Comparison of ENCODE assay signal across 9 cellular contexts in the genomic region with DNA sequence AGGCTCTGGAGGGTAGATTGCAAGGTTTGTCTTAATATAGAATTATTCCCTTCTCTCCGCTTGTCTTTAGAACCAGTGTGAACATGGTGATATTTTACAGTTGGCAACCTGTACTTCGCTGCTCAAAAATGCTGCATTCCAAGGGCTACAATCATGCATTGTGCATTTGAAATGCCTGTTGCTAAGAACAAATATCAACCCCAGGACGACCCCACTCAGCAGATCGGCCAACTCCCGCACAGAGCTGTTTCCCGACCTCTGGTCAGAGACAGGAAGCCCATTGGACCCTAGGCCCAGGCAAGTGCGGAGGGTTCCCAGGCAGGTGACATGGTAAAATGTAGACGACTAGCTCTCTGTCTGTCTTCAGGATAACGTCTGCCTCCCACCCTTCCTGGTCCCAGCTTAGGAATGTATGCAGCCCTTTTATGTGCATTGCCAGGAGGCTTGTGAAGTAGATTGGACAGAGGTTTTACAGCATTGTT.
A peak's percentile ranks its signal among the peaks of the same experiment; 100 is the strongest.
DNase-seq lines count a peak whose midpoint lies in the region; ATAC-seq and TF ChIP-seq lines count a peak whose summit lies in the region.
"Had no signal": no experiment of that assay in that cellular context is flagged by ENCODE, and none has a peak within 500 bp of the region (broad histone marks: within the 10 kb centered on the region; RNA-seq: fewer than 3 reads in every experiment).

No MANE protein-coding gene starts in this region.

- POLR2A ChIA-PET in WTC11 (lab: Charles Lee): interaction anchor here (0.6 kb wide), 1 partner anchor 261 kb away, joined by 4 read pairs; no protein-coding TSS in a partner anchor

- H3K4me3 ChIP-seq in left ventricle myocardium inferior: peak overlapping the region; percentile 5

- intact Hi-C loops in left ventricle myocardium inferior (cut with micrococcal nuclease): no loop called here

- H3K27ac ChIP-seq in left ventricle myocardium inferior (replicated peaks): peak overlapping the region; percentile 69

- peaks cover 53% of the 10 kb centered on the region for H3K4me1 ChIP-seq in left ventricle myocardium inferior

- in situ Hi-C loops in Caki2 (cut with HindIII; ENCODE audit: low pct_unique_long_range_greater_than_20kb, low sequenced_read_pairs): no loop called here

- no peaks in the 10 kb centered on the region for H3K36me3 Mint-ChIP-seq in WTC11

- peak; percentile 8 for DNase-seq in Caki2 (ENCODE audit: low read depth)
- DNase-seq in WTC11 (ENCODE audit: low spot score): no peak
- DNase-seq in left ventricle myocardium inferior: no peak
- DNase-seq in renal cortical epithelial cell (ENCODE audit: low read depth): peak; percentile 78
- DNase-seq in NCI-H774 (lab: John Stamatoyannopoulos, UW): no peak
- DNase-seq in 8988T: no peak
- DNase-seq: NCI-H1417 treated with DMSO at 0.1 percent for 48 hours had no signal

- H3K36me3 ChIP-seq in left ventricle myocardium inferior: no peaks in the 10 kb centered on the region

- no peaks in the 10 kb centered on the region for H3K9me3 ChIP-seq in left ventricle myocardium inferior (replicated peaks)

- no peak overlapping the region for H3K4me3 Mint-ChIP-seq in WTC11

- no peaks in the 10 kb centered on the region for H3K27me3 Mint-ChIP-seq in WTC11 (ENCODE audit: low read depth)

- H3K27me3 ChIP-seq in left ventricle myocardium inferior (ENCODE audit: low read depth): no peaks in the 10 kb centered on the region

- H3K27ac Mint-ChIP-seq in WTC11: no peak overlapping the region; the same call in 1 of the 2 replicates

- peak; percentile 76 for ATAC-seq in WTC11
- ATAC-seq in HG02973 (IDR thresholded peaks at IDR 0.05; ENCODE audit: unreplicated experiment): no peak
- no peak for ATAC-seq in esophagus mucosa

- no peaks in the 10 kb centered on the region for H3K9me3 Mint-ChIP-seq in WTC11

- CTCF ChIA-PET in WTC11 (lab: Charles Lee): no interaction called here

- H3K4me1 Mint-ChIP-seq in WTC11: peaks cover 17% of the 10 kb centered on the region

- TF ChIP-seq CTCF in WTC11 (IDR thresholded peaks at IDR 0.05) (no peak), left ventricle myocardium inferior (IDR thresholded peaks at IDR 0.05; ENCODE audit: borderline replicate concordance) (no peak)

TF ChIP-seq in WTC11, 78 proteins besides CTCF, POLR2A, EP300 and RAD21:
- TF ChIP-seq CREM (CRISPR knock-in tag; IDR thresholded peaks at IDR 0.05) (no peak), ELF4 (CRISPR knock-in tag; IDR thresholded peaks at IDR 0.05; ENCODE audit: low read depth) (no peak), ZNF232 (CRISPR knock-in tag; IDR thresholded peaks at IDR 0.05) (no peak), ZBTB21 (CRISPR knock-in tag; IDR thresholded peaks at IDR 0.05; ENCODE audit: borderline replicate concordance) (no peak), ATF3 (CRISPR knock-in tag; conservative IDR thresholded peaks at IDR 0.05) (no peak), MXD4 (CRISPR knock-in tag; IDR thresholded peaks at IDR 0.05; ENCODE audit: borderline replicate concordance) (no peak), ZNF317 (CRISPR knock-in tag; IDR thresholded peaks at IDR 0.05; ENCODE audit: borderline replicate concordance, low read depth) (no peak), HMGA2 (CRISPR knock-in tag; IDR thresholded peaks at IDR 0.05) (no peak), PREB (CRISPR knock-in tag; IDR thresholded peaks at IDR 0.05; ENCODE audit: borderline replicate concordance) (no peak), AR (CRISPR knock-in tag; IDR thresholded peaks at IDR 0.05) (no peak), ZNF423 (CRISPR knock-in tag; IDR thresholded peaks at IDR 0.05) (no peak), SMAD3 (CRISPR knock-in tag; IDR thresholded peaks at IDR 0.05; ENCODE audit: borderline replicate concordance) (no peak), ZSCAN18 (CRISPR knock-in tag; IDR thresholded peaks at IDR 0.05) (no peak), E2F5 (CRISPR knock-in tag; IDR thresholded peaks at IDR 0.05) (no peak)
- TF ChIP-seq, protein P1, sequence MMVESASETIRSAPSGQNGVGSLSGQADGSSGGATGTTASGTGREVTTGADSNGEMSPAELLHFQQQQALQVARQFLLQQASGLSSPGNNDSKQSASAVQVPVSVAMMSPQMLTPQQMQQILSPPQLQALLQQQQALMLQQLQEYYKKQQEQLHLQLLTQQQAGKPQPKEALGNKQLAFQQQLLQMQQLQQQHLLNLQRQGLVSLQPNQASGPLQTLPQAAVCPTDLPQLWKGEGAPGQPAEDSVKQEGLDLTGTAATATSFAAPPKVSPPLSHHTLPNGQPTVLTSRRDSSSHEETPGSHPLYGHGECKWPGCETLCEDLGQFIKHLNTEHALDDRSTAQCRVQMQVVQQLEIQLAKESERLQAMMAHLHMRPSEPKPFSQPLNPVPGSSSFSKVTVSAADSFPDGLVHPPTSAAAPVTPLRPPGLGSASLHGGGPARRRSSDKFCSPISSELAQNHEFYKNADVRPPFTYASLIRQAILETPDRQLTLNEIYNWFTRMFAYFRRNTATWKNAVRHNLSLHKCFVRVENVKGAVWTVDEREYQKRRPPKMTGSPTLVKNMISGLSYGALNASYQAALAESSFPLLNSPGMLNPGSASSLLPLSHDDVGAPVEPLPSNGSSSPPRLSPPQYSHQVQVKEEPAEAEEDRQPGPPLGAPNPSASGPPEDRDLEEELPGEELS (CRISPR knock-in tag; IDR thresholded peaks at IDR 0.05): no peak
- TF ChIP-seq, protein P2, sequence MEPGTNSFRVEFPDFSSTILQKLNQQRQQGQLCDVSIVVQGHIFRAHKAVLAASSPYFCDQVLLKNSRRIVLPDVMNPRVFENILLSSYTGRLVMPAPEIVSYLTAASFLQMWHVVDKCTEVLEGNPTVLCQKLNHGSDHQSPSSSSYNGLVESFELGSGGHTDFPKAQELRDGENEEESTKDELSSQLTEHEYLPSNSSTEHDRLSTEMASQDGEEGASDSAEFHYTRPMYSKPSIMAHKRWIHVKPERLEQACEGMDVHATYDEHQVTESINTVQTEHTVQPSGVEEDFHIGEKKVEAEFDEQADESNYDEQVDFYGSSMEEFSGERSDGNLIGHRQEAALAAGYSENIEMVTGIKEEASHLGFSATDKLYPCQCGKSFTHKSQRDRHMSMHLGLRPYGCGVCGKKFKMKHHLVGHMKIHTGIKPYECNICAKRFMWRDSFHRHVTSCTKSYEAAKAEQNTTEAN (CRISPR knock-in tag; IDR thresholded peaks at IDR 0.05): no peak

Comparison
In these comparisons a context has a peak if more than half of its experiments do, and no peak if none do; other contexts are left out.
1. DNase-seq: peak in Caki2 (single experiment) and renal cortical epithelial cell (single experiment); none in WTC11 (single experiment), left ventricle myocardium inferior (single experiment), NCI-H774 (single experiment) and 8988T (single experiment).